18 cellular contexts compared by ENCODE assay signal in the genomic region with DNA sequence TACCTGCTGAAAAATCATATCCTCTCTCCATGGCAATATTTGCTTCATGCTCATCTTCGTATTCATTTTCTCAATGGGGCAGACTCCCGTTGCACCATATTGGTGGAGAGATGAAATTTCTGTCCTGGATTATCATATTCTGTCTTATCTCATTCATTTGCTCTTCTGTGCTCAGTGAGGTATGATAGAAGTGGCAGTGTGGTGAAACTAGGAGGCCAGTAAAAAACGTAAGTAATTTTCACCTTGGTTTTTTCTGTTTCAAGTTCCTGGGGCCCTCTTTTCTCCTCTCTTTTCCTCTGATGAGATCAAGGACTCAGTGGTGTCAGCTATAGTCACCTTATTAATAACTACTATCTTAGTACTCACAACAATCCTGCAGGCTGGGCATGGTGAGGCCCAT.
DNase-seq lines count a peak whose midpoint lies in the region; ATAC-seq, FAIRE-seq and TF ChIP-seq lines count a peak whose summit lies in the region.
"Had no signal": no experiment of that assay in that cellular context is flagged by ENCODE, and none has a peak within 500 bp of the region (broad histone marks: within the 10 kb centered on the region; RNA-seq: fewer than 3 reads in every experiment).

No MANE protein-coding gene starts in this region.

- WGBS in H9 (ENCODE audit: extremely low coverage, insufficient read length, low lambda C conversion rate): no CpG with 5 or more reads among the region's 3 CpGs
- WGBS in GM12878 (ENCODE audit: insufficient coverage, insufficient replicate concordance, low lambda C conversion rate, missing lambda C conversion rate): 17% methylated on average over 3 of the region's 3 CpGs
- WGBS in neuronal stem cell (ENCODE audit: extremely low coverage in 2 of 2, insufficient read length in 2 of 2, insufficient replicate concordance in 1 of 2), 2 donors: no CpG with 5 or more reads among the region's 3 CpGs

- no peak overlapping the region for H4K5ac ChIP-seq in H9 (ENCODE audit: insufficient read length, low read depth, low read length)

- H4K91ac ChIP-seq in H9 (ENCODE audit: insufficient read length, low read depth, low read length) (no peak overlapping the region), neuronal stem cell (ENCODE audit: low read depth, low read length, poor library complexity) (no peak overlapping the region)

- no peaks in the 10 kb centered on the region for H3K9me3 ChIP-seq in H9 (ENCODE audit: control insufficient read depth, low read depth, low read length)
- H3K9me3 ChIP-seq in GM12878 (replicated peaks; ENCODE audit: control insufficient read depth, insufficient read depth, low read length): no peaks in the 10 kb centered on the region
- H3K9me3 ChIP-seq in neuronal stem cell (replicated peaks in 1 of 2; ENCODE audit: control insufficient read depth in 2 of 2, insufficient read depth in 1 of 2, low read depth in 1 of 2, low read length in 2 of 2): no peaks in the 10 kb centered on the region
- H3K9me3 ChIP-seq: BLaER1 had no signal

- H2BK15ac ChIP-seq in H9 (ENCODE audit: low read depth, low read length): no peak overlapping the region
- no peak overlapping the region for H2BK15ac ChIP-seq in neuronal stem cell (ENCODE audit: low read length)

- no peak overlapping the region for H2BK120ac ChIP-seq in H9 (ENCODE audit: low read depth, low read length, poor library complexity, severe bottlenecking)
- H2BK120ac ChIP-seq in neuronal stem cell (ENCODE audit: low read depth, low read length): no peak overlapping the region

- H2BK5ac ChIP-seq in H9 (ENCODE audit: insufficient read length, low read length) (no peak overlapping the region), neuronal stem cell (ENCODE audit: low read length) (no peak overlapping the region)

- no peaks in the 10 kb centered on the region for H3K27me3 ChIP-seq in H9 (ENCODE audit: insufficient read depth, low read length)
- H3K27me3 ChIP-seq in GM12878 (replicated peaks in 1 of 2; ENCODE audit: control insufficient read depth in 2 of 2, insufficient read depth in 2 of 2, low read length in 1 of 2): no peaks in the 10 kb centered on the region
- H3K27me3 ChIP-seq in neuronal stem cell (ENCODE audit: control insufficient read depth in 3 of 3, insufficient read depth in 3 of 3, low read depth in 1 of 3, low read length in 3 of 3): no peaks in the 10 kb centered on the region
- H3K27me3 ChIP-seq: BLaER1 had no signal

- H3K4me2 ChIP-seq in H9 (ENCODE audit: insufficient read depth, insufficient read length, low read length) (no peak overlapping the region), GM12878 (ENCODE audit: control insufficient read depth, insufficient read depth) (no peak overlapping the region), neuronal stem cell (ENCODE audit: insufficient read depth, low read length, poor library complexity, severe bottlenecking) (no peak overlapping the region)
- H3K4me2 ChIP-seq: BLaER1, KMS-11 had no signal

- TF ChIP-seq CTCF in H9 (conservative IDR thresholded peaks at IDR 0.05): no peak
- TF ChIP-seq CTCF in GM12878 (IDR thresholded peaks at IDR 0.05 in 2 of 3, conservative IDR thresholded peaks at IDR 0.05 in 1 of 3; ENCODE audit: control insufficient read depth in 2 of 3, extremely low read depth in 1 of 3, insufficient read depth in 1 of 3, low read depth in 3 of 3, low read length in 3 of 3): no peak

- H3K79me1 ChIP-seq in H9 (ENCODE audit: insufficient read depth, low read depth, low read length, poor library complexity, severe bottlenecking) (no peaks in the 10 kb centered on the region), neuronal stem cell (ENCODE audit: low read depth, low read length) (no peaks in the 10 kb centered on the region)

- no peak for TF ChIP-seq EP300 in GM12878 (IDR thresholded peaks at IDR 0.05; ENCODE audit: borderline replicate concordance in 1 of 2, control insufficient read depth in 1 of 2, low read depth in 2 of 2, low read length in 2 of 2)

- H2BK20ac ChIP-seq in H9 (ENCODE audit: low read depth, low read length, poor library complexity, severe bottlenecking): no peak overlapping the region

- peak; percentile 41 for ATAC-seq in GM18511 (IDR thresholded peaks at IDR 0.05; ENCODE audit: unreplicated experiment)
- peak; percentile 42 for ATAC-seq in GM12878
- no peak for ATAC-seq in HG03025 (IDR thresholded peaks at IDR 0.05; ENCODE audit: low FRiP score, unreplicated experiment)
- ATAC-seq: HCT116 had no signal

- H3K27ac ChIP-seq in H9 (ENCODE audit: insufficient read length, low read depth, low read length) (no peak overlapping the region), GM12878 (ENCODE audit: control insufficient read depth, insufficient read depth) (no peak overlapping the region), neuronal stem cell (replicated peaks; ENCODE audit: low read length) (no peak overlapping the region)
- H3K27ac ChIP-seq: BLaER1, KMS-11 had no signal

- H2BK12ac ChIP-seq in H9 (ENCODE audit: insufficient read length, low read depth, low read length) (no peak overlapping the region), neuronal stem cell (ENCODE audit: low read length) (no peak overlapping the region)

- H3K4me1 Mint-ChIP-seq in H9: peaks cover 26 to 32% of the 10 kb centered on the region in 2 experiments
- H3K4me1 Mint-ChIP-seq: CD14-positive monocyte; CD4-positive, alpha-beta memory T cell had no signal

- H3K23ac ChIP-seq in H9 (ENCODE audit: insufficient read length, low read depth, low read length): no peak overlapping the region
- H3K23ac ChIP-seq in neuronal stem cell (ENCODE audit: low read depth, low read length, poor library complexity): no peak overlapping the region

- no peak overlapping the region for H3K4me3 Mint-ChIP-seq in H9
- H3K4me3 Mint-ChIP-seq: CD14-positive monocyte; CD4-positive, alpha-beta memory T cell; HFFc6 had no signal

- H3K4me1 ChIP-seq in H9 (ENCODE audit: insufficient read depth, low read length): peaks cover 3% of the 10 kb centered on the region; the same call in 1 of the 2 replicates
- H3K4me1 ChIP-seq in GM12878 (ENCODE audit: control insufficient read depth, insufficient read depth, low read length): 0 out of 2 replicates have a peak, but pooled peaks cover 3% of the 10 kb centered on the region
- peaks cover 0 to 3% of the 10 kb centered on the region in 2 donors for H3K4me1 ChIP-seq in neuronal stem cell (ENCODE audit: control insufficient read depth in 2 of 2, insufficient read depth in 1 of 2, low read depth in 1 of 2, low read length in 2 of 2)

- RAD21 ChIA-PET in GM12878 (lab: Charles Lee; ENCODE audit: unreplicated experiment): no interaction called here

- H3K27ac Mint-ChIP-seq in H9: peak overlapping the region in 2 of 3 experiments; percentile 12 to 80; a peak in 2 of 7 replicates
- H3K27ac Mint-ChIP-seq: CD14-positive monocyte, HFFc6 had no signal

- H3K79me2 ChIP-seq in H9 (ENCODE audit: insufficient read depth, low read length): no peaks in the 10 kb centered on the region
- no peaks in the 10 kb centered on the region for H3K79me2 ChIP-seq in GM12878 (ENCODE audit: control insufficient read depth, insufficient read depth, low read length)

- H4K20me1 ChIP-seq in H9 (ENCODE audit: control insufficient read depth, insufficient read depth, insufficient read length) (no peaks in the 10 kb centered on the region), GM12878 (ENCODE audit: control insufficient read depth, insufficient read depth) (no peaks in the 10 kb centered on the region)
- H4K20me1 ChIP-seq: BLaER1 had no signal

- DNase-seq in H9: no peak
- DNase-seq in GM12878 (ENCODE audit: low read depth, low spot score): no peak
- DNase-seq in neuronal stem cell (ENCODE audit: low spot score): no peak
- DNase-seq in OCI-M2 (lab: John Stamatoyannopoulos, UW; ENCODE audit: unreplicated experiment): no peak
- no peak for DNase-seq in hypothalamus (lab: John Stamatoyannopoulos, UW)
- DNase-seq: 8988T; CD4-positive, alpha-beta memory T cell; DMS153; DMS79; GDM1; HFFc6 had no signal

- H3K4ac ChIP-seq in H9 (ENCODE audit: low read depth, low read length) (no peak overlapping the region), neuronal stem cell (ENCODE audit: low read length) (no peak overlapping the region)

- no peak overlapping the region for H4K8ac ChIP-seq in H9 (replicated peaks; ENCODE audit: insufficient read length, low read depth, low read length)
- no peak overlapping the region for H4K8ac ChIP-seq in neuronal stem cell (ENCODE audit: low read depth, low read length)

- intact Hi-C loops in GM12878 (cut with micrococcal nuclease; ENCODE audit: unreplicated experiment): no loop called here

- POLR2A ChIA-PET in GM12878 (lab: Charles Lee): no interaction called here

- in situ Hi-C loops in GM12878 (cut with MboI): no loop called here

- H3K36me3 ChIP-seq in GM12878 (ENCODE audit: control insufficient read depth in 2 of 2, insufficient read depth in 2 of 2, low read length in 1 of 2) (no peaks in the 10 kb centered on the region), neuronal stem cell (replicated peaks in 1 of 2; ENCODE audit: control insufficient read depth in 2 of 2, insufficient read depth in 2 of 2, low read length in 2 of 2) (no peaks in the 10 kb centered on the region)
- H3K36me3 ChIP-seq: BLaER1 had no signal

- H3K56ac ChIP-seq in H9 (ENCODE audit: insufficient read length, low read depth, low read length): no peak overlapping the region

- no peak for TF ChIP-seq RAD21 in GM12878 (IDR thresholded peaks at IDR 0.05; ENCODE audit: insufficient read depth, low read depth, low read length)

- SMC1A ChIA-PET in GM12878 (lab: Charles Lee; ENCODE audit: uncharacterized antibody, unreplicated experiment): no interaction called here

- H3K18ac ChIP-seq in H9 (ENCODE audit: insufficient read length, low read depth, low read length): no peak overlapping the region
- H3K18ac ChIP-seq in neuronal stem cell (ENCODE audit: low read length): no peak overlapping the region

- H3K9me3 Mint-ChIP-seq in H9: peaks cover 5 to 9% of the 10 kb centered on the region in 2 experiments; a peak in 2 of 5 replicates
- H3K9me3 Mint-ChIP-seq: HFFc6 had no signal

- no peak overlapping the region for H3K9ac ChIP-seq in H9 (ENCODE audit: extremely low read depth, insufficient read length, low read length)
- no peak overlapping the region for H3K9ac ChIP-seq in GM12878 (ENCODE audit: control insufficient read depth, insufficient read depth, low read length)
- no peak overlapping the region for H3K9ac ChIP-seq in neuronal stem cell (ENCODE audit: low read depth, low read length, poor library complexity)
- H3K9ac ChIP-seq: BLaER1, KMS-11 had no signal

- peaks cover 0 to 19% (median 10%) of the 10 kb centered on the region in 3 experiments; a peak in 5 of 7 replicates for H3K36me3 Mint-ChIP-seq in H9 (ENCODE audit: insufficient read depth in 1 of 3, low read depth in 3 of 3)
- H3K36me3 Mint-ChIP-seq: CD14-positive monocyte; CD4-positive, alpha-beta memory T cell had no signal

- H2AFZ ChIP-seq in H9 (ENCODE audit: low read length) (no peak overlapping the region), GM12878 (ENCODE audit: control insufficient read depth, low read depth, low read length) (no peak overlapping the region), neuronal stem cell (ENCODE audit: low read length) (no peak overlapping the region)

- no peaks in the 10 kb centered on the region for H3K23me2 ChIP-seq in H9 (ENCODE audit: insufficient read length, low read depth, low read length, poor library complexity, severe bottlenecking)

- no peak overlapping the region for H3T11ph ChIP-seq in H9 (ENCODE audit: low read length)

- CTCF ChIA-PET in GM12878 (lab: Yijun Ruan, JAX): no interaction called here

- no peak overlapping the region for H3K14ac ChIP-seq in H9 (ENCODE audit: insufficient read depth, low read length)
- H3K14ac ChIP-seq in neuronal stem cell (ENCODE audit: low read length): no peak overlapping the region

- H3K27me3 Mint-ChIP-seq in H9 (ENCODE audit: low read depth): no peaks in the 10 kb centered on the region

- BruUV-seq in GM12878 (replicated peaks; lab: Mats Ljungman, UMichigan): no TSS peak

- no peak overlapping the region for H2AK5ac ChIP-seq in H9 (ENCODE audit: insufficient read length, low read length)
- no peak overlapping the region for H2AK5ac ChIP-seq in neuronal stem cell (ENCODE audit: low read depth, low read length)

- no peak for TF ChIP-seq POLR2A in GM12878 (IDR thresholded peaks at IDR 0.05; ENCODE audit: low read depth, low read length)

- no peak for FAIRE-seq in GM12878 (lab: Jason Lieb, UNC)
- FAIRE-seq: H54 had no signal

- H3K4me3 ChIP-seq in GM12878 (no peak overlapping the region), neuronal stem cell (ENCODE audit: low read length in 2 of 2) (no peak overlapping the region)
- H3K4me3 ChIP-seq: BLaER1 had no signal
